Comparison of ENCODE assay signal across 2 cellular contexts in the genomic region with DNA sequence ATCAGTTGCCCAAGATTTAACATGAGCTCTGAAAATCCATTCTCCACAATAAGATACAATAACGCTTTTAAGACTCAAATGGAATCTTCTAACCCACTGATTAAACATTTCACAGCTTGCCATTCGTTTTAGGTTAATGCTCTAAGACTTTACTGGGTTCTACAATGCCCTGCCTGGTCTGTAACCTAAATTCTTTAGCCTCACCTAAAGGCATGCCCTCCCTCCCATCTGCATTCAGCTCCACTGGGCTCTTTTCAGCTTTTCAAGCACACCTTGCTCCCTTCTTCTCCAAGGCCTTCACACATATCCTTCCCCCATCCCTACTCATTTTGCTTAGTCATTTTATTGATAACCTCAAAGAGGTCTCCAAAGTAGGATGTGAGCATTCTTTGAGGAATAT.
TF ChIP-seq lines count a peak whose summit lies in the region.

No MANE protein-coding gene starts in this region.

TF ChIP-seq in GM23338, 12 proteins besides CTCF, POLR2A, EP300 and RAD21 (continued from another document and continues in another):
- TF ChIP-seq, protein P1, sequence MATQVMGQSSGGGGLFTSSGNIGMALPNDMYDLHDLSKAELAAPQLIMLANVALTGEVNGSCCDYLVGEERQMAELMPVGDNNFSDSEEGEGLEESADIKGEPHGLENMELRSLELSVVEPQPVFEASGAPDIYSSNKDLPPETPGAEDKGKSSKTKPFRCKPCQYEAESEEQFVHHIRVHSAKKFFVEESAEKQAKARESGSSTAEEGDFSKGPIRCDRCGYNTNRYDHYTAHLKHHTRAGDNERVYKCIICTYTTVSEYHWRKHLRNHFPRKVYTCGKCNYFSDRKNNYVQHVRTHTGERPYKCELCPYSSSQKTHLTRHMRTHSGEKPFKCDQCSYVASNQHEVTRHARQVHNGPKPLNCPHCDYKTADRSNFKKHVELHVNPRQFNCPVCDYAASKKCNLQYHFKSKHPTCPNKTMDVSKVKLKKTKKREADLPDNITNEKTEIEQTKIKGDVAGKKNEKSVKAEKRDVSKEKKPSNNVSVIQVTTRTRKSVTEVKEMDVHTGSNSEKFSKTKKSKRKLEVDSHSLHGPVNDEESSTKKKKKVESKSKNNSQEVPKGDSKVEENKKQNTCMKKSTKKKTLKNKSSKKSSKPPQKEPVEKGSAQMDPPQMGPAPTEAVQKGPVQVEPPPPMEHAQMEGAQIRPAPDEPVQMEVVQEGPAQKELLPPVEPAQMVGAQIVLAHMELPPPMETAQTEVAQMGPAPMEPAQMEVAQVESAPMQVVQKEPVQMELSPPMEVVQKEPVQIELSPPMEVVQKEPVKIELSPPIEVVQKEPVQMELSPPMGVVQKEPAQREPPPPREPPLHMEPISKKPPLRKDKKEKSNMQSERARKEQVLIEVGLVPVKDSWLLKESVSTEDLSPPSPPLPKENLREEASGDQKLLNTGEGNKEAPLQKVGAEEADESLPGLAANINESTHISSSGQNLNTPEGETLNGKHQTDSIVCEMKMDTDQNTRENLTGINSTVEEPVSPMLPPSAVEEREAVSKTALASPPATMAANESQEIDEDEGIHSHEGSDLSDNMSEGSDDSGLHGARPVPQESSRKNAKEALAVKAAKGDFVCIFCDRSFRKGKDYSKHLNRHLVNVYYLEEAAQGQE (IDR thresholded peaks at IDR 0.05; ENCODE audit: unreplicated experiment): no peak
- no peak for TF ChIP-seq STAT1 (IDR thresholded peaks at IDR 0.05; ENCODE audit: unreplicated experiment)
- TF ChIP-seq, protein P2, sequence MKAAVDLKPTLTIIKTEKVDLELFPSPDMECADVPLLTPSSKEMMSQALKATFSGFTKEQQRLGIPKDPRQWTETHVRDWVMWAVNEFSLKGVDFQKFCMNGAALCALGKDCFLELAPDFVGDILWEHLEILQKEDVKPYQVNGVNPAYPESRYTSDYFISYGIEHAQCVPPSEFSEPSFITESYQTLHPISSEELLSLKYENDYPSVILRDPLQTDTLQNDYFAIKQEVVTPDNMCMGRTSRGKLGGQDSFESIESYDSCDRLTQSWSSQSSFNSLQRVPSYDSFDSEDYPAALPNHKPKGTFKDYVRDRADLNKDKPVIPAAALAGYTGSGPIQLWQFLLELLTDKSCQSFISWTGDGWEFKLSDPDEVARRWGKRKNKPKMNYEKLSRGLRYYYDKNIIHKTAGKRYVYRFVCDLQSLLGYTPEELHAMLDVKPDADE (IDR thresholded peaks at IDR 0.05): no peak
- TF ChIP-seq POLR2AphosphoS5 (IDR thresholded peaks at IDR 0.05; ENCODE audit: low read depth): no peak
- TF ChIP-seq CREB1 (CRISPR knock-in tag; IDR thresholded peaks at IDR 0.05; ENCODE audit: low read depth): no peak
- TF ChIP-seq, protein P3, sequence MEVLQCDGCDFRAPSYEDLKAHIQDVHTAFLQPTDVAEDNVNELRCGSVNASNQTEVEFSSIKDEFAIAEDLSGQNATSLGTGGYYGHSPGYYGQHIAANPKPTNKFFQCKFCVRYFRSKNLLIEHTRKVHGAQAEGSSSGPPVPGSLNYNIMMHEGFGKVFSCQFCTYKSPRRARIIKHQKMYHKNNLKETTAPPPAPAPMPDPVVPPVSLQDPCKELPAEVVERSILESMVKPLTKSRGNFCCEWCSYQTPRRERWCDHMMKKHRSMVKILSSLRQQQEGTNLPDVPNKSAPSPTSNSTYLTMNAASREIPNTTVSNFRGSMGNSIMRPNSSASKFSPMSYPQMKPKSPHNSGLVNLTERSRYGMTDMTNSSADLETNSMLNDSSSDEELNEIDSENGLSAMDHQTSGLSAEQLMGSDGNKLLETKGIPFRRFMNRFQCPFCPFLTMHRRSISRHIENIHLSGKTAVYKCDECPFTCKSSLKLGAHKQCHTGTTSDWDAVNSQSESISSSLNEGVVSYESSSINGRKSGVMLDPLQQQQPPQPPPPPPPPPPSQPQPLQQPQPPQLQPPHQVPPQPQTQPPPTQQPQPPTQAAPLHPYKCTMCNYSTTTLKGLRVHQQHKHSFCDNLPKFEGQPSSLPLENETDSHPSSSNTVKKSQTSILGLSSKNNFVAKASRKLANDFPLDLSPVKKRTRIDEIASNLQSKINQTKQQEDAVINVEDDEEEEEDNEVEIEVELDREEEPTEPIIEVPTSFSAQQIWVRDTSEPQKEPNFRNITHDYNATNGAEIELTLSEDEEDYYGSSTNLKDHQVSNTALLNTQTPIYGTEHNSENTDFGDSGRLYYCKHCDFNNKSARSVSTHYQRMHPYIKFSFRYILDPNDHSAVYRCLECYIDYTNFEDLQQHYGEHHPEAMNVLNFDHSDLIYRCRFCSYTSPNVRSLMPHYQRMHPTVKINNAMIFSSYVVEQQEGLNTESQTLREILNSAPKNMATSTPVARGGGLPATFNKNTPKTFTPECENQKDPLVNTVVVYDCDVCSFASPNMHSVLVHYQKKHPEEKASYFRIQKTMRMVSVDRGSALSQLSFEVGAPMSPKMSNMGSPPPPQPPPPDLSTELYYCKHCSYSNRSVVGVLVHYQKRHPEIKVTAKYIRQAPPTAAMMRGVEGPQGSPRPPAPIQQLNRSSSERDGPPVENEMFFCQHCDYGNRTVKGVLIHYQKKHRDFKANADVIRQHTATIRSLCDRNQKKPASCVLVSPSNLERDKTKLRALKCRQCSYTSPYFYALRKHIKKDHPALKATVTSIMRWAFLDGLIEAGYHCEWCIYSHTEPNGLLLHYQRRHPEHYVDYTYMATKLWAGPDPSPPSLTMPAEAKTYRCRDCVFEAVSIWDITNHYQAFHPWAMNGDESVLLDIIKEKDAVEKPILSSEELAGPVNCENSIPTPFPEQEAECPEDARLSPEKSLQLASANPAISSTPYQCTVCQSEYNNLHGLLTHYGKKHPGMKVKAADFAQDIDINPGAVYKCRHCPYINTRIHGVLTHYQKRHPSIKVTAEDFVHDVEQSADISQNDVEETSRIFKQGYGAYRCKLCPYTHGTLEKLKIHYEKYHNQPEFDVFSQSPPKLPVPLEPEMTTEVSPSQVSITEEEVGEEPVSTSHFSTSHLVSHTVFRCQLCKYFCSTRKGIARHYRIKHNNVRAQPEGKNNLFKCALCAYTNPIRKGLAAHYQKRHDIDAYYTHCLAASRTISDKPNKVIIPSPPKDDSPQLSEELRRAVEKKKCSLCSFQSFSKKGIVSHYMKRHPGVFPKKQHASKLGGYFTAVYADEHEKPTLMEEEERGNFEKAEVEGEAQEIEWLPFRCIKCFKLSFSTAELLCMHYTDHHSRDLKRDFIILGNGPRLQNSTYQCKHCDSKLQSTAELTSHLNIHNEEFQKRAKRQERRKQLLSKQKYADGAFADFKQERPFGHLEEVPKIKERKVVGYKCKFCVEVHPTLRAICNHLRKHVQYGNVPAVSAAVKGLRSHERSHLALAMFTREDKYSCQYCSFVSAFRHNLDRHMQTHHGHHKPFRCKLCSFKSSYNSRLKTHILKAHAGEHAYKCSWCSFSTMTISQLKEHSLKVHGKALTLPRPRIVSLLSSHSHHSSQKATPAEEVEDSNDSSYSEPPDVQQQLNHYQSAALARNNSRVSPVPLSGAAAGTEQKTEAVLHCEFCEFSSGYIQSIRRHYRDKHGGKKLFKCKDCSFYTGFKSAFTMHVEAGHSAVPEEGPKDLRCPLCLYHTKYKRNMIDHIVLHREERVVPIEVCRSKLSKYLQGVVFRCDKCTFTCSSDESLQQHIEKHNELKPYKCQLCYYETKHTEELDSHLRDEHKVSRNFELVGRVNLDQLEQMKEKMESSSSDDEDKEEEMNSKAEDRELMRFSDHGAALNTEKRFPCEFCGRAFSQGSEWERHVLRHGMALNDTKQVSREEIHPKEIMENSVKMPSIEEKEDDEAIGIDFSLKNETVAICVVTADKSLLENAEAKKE (CRISPR knock-in tag; IDR thresholded peaks at IDR 0.05): no peak; the same call in 1 of the 2 replicates
- no peak for TF ChIP-seq EZH2phosphoT487 (IDR thresholded peaks at IDR 0.05; ENCODE audit: unreplicated experiment)
- TF ChIP-seq ZNF114 (CRISPR knock-in tag; IDR thresholded peaks at IDR 0.05): no peak
- no peak for TF ChIP-seq ZNF331 (CRISPR knock-in tag; IDR thresholded peaks at IDR 0.05; ENCODE audit: low read depth)
- TF ChIP-seq JUNB (IDR thresholded peaks at IDR 0.05; ENCODE audit: unreplicated experiment): no peak

TF ChIP-seq in H1, 55 proteins besides CTCF, POLR2A, EP300 and RAD21 (continued from another document):
- TF ChIP-seq, protein P4, sequence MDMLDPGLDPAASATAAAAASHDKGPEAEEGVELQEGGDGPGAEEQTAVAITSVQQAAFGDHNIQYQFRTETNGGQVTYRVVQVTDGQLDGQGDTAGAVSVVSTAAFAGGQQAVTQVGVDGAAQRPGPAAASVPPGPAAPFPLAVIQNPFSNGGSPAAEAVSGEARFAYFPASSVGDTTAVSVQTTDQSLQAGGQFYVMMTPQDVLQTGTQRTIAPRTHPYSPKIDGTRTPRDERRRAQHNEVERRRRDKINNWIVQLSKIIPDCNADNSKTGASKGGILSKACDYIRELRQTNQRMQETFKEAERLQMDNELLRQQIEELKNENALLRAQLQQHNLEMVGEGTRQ (IDR thresholded peaks at IDR 0.05; ENCODE audit: low read length): no peak
- TF ChIP-seq, protein P5, sequence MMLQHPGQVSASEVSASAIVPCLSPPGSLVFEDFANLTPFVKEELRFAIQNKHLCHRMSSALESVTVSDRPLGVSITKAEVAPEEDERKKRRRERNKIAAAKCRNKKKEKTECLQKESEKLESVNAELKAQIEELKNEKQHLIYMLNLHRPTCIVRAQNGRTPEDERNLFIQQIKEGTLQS (IDR thresholded peaks at IDR 0.05; ENCODE audit: insufficient read depth, low read depth, low read length): no peak
- TF ChIP-seq, protein P6, sequence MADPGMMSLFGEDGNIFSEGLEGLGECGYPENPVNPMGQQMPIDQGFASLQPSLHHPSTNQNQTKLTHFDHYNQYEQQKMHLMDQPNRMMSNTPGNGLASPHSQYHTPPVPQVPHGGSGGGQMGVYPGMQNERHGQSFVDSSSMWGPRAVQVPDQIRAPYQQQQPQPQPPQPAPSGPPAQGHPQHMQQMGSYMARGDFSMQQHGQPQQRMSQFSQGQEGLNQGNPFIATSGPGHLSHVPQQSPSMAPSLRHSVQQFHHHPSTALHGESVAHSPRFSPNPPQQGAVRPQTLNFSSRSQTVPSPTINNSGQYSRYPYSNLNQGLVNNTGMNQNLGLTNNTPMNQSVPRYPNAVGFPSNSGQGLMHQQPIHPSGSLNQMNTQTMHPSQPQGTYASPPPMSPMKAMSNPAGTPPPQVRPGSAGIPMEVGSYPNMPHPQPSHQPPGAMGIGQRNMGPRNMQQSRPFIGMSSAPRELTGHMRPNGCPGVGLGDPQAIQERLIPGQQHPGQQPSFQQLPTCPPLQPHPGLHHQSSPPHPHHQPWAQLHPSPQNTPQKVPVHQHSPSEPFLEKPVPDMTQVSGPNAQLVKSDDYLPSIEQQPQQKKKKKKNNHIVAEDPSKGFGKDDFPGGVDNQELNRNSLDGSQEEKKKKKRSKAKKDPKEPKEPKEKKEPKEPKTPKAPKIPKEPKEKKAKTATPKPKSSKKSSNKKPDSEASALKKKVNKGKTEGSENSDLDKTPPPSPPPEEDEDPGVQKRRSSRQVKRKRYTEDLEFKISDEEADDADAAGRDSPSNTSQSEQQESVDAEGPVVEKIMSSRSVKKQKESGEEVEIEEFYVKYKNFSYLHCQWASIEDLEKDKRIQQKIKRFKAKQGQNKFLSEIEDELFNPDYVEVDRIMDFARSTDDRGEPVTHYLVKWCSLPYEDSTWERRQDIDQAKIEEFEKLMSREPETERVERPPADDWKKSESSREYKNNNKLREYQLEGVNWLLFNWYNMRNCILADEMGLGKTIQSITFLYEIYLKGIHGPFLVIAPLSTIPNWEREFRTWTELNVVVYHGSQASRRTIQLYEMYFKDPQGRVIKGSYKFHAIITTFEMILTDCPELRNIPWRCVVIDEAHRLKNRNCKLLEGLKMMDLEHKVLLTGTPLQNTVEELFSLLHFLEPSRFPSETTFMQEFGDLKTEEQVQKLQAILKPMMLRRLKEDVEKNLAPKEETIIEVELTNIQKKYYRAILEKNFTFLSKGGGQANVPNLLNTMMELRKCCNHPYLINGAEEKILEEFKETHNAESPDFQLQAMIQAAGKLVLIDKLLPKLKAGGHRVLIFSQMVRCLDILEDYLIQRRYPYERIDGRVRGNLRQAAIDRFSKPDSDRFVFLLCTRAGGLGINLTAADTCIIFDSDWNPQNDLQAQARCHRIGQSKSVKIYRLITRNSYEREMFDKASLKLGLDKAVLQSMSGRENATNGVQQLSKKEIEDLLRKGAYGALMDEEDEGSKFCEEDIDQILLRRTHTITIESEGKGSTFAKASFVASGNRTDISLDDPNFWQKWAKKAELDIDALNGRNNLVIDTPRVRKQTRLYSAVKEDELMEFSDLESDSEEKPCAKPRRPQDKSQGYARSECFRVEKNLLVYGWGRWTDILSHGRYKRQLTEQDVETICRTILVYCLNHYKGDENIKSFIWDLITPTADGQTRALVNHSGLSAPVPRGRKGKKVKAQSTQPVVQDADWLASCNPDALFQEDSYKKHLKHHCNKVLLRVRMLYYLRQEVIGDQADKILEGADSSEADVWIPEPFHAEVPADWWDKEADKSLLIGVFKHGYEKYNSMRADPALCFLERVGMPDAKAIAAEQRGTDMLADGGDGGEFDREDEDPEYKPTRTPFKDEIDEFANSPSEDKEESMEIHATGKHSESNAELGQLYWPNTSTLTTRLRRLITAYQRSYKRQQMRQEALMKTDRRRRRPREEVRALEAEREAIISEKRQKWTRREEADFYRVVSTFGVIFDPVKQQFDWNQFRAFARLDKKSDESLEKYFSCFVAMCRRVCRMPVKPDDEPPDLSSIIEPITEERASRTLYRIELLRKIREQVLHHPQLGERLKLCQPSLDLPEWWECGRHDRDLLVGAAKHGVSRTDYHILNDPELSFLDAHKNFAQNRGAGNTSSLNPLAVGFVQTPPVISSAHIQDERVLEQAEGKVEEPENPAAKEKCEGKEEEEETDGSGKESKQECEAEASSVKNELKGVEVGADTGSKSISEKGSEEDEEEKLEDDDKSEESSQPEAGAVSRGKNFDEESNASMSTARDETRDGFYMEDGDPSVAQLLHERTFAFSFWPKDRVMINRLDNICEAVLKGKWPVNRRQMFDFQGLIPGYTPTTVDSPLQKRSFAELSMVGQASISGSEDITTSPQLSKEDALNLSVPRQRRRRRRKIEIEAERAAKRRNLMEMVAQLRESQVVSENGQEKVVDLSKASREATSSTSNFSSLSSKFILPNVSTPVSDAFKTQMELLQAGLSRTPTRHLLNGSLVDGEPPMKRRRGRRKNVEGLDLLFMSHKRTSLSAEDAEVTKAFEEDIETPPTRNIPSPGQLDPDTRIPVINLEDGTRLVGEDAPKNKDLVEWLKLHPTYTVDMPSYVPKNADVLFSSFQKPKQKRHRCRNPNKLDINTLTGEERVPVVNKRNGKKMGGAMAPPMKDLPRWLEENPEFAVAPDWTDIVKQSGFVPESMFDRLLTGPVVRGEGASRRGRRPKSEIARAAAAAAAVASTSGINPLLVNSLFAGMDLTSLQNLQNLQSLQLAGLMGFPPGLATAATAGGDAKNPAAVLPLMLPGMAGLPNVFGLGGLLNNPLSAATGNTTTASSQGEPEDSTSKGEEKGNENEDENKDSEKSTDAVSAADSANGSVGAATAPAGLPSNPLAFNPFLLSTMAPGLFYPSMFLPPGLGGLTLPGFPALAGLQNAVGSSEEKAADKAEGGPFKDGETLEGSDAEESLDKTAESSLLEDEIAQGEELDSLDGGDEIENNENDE (IDR thresholded peaks at IDR 0.05; ENCODE audit: insufficient replicate concordance, low read length): peak; percentile 25
- TF ChIP-seq TAF1 (IDR thresholded peaks at IDR 0.05; ENCODE audit: low read depth, low read length): no peak
- TF ChIP-seq TCF12 (IDR thresholded peaks at IDR 0.05; ENCODE audit: low read depth, low read length): peak; percentile 62; the same call in 1 of the 2 replicates
- no peak for TF ChIP-seq CREB1 (IDR thresholded peaks at IDR 0.05)
- no peak for TF ChIP-seq EGR1 (IDR thresholded peaks at IDR 0.05; ENCODE audit: borderline replicate concordance, low read depth, low read length)
- TF ChIP-seq ASH2L (IDR thresholded peaks at IDR 0.05; ENCODE audit: low read length): no peak
- TF ChIP-seq RBBP5 (IDR thresholded peaks at IDR 0.05; ENCODE audit: borderline replicate concordance, low read depth, low read length): no peak
- TF ChIP-seq RNF2 (IDR thresholded peaks at IDR 0.05; ENCODE audit: borderline replicate concordance, low read depth, low read length, missing control alignments, poor library complexity, severe bottlenecking): no peak
- no peak for TF ChIP-seq SIX5 (IDR thresholded peaks at IDR 0.05; ENCODE audit: low read depth, low read length)
- peak; percentile 75; the same call in 1 of the 2 replicates for TF ChIP-seq POLR2AphosphoS5 (IDR thresholded peaks at IDR 0.05; ENCODE audit: low read depth, low read length)
